In the genomic region with DNA sequence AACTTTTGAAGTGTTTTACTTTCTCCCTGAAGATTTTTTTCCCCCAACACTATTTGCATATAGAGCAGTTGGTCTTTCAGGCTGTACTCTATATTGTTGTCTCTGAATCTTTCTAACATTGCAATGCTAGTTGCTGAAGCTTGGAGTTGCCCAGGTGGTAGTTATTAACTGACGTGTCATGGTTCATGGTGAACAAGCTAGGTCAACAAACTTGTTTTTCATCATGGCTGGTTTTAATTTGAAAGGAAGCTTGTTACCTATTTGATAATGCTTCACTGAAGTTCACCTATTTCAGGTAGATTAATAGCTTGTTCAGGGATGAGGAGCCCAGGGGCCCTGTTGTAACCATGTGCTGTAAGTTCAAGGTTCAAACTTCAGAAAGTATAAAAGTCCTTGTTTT, we compare ENCODE assay signal across 17 cellular contexts.
DNase-seq lines count a peak whose midpoint lies in the region; ATAC-seq and TF ChIP-seq lines count a peak whose summit lies in the region.
"Had no signal": no experiment of that assay in that cellular context is flagged by ENCODE, and none has a peak within 500 bp of the region (broad histone marks: within the 10 kb centered on the region; RNA-seq: fewer than 3 reads in every experiment).

No MANE protein-coding gene starts in this region.

- no peak overlapping the region for H3K4me3 Mint-ChIP-seq in nephron

- DNase-seq in NCI-H748 (lab: John Stamatoyannopoulos, UW; ENCODE audit: unreplicated experiment) (peak; percentile 72), NCI-H748 treated with DMSO at 0.1 percent for 48 hours (lab: John Stamatoyannopoulos, UW) (no peak), NCI-H345 treated with DMSO at 0.1 percent for 48 hours (lab: John Stamatoyannopoulos, UW; ENCODE audit: unreplicated experiment) (peak; percentile 8), epithelial cell of esophagus (ENCODE audit: low read depth) (peak; percentile 48), OCI-M2 (lab: John Stamatoyannopoulos, UW; ENCODE audit: unreplicated experiment) (no peak), hypothalamus (lab: John Stamatoyannopoulos, UW) (no peak)
- DNase-seq: C1 segment of cervical spinal cord, HCEC 1CT, NCI-H1048, NCI-H1694, NCI-H446, NCI-H82, SHP77, SK-N-SH, T-helper 1 cell had no signal

- H3K4me1 Mint-ChIP-seq in nephron: peaks cover 42% of the 10 kb centered on the region

- H3K27ac Mint-ChIP-seq in nephron: peak overlapping the region; percentile 81 to 88 (median 87)

- no peak for ATAC-seq in GM19023 (IDR thresholded peaks at IDR 0.05; ENCODE audit: unreplicated experiment)

- H3K27me3 Mint-ChIP-seq in nephron (ENCODE audit: low read depth): no peaks in the 10 kb centered on the region

- no peak for TF ChIP-seq CTCF in epithelial cell of esophagus (IDR thresholded peaks at IDR 0.05; ENCODE audit: insufficient read depth, low read depth, low read length, missing control alignments)
- no peak for TF ChIP-seq CTCF in nephron (IDR thresholded peaks at IDR 0.05; ENCODE audit: unreplicated experiment in 3 of 3)

- no peaks in the 10 kb centered on the region for H3K36me3 Mint-ChIP-seq in nephron (ENCODE audit: low read depth)

- no peak overlapping the region for H3K4me3 ChIP-seq in epithelial cell of esophagus (ENCODE audit: low read length)

- no peaks in the 10 kb centered on the region for H3K9me3 Mint-ChIP-seq in nephron

Comparison
In these comparisons a context has a peak if more than half of its experiments do, and no peak if none do; other contexts are left out.
1. DNase-seq: peak in NCI-H748 (single experiment), NCI-H345 treated with DMSO at 0.1 percent for 48 hours (single experiment) and epithelial cell of esophagus (single experiment); none in NCI-H748 treated with DMSO at 0.1 percent for 48 hours (single experiment), OCI-M2 (single experiment) and hypothalamus (0 of 51).